1 cellular context compared by ENCODE assay signal in genomic region chr3:150069158-150069536, GRCh38.
TF ChIP-seq lines count a peak whose summit lies in the region.

No MANE protein-coding gene starts in this region.

TF ChIP-seq in HEK293, 187 proteins besides CTCF, POLR2A, EP300 and RAD21 (continued from another document):
- TF ChIP-seq ZNF324 (tag by site-specific recombination; IDR thresholded peaks at IDR 0.05) (no peak), ZNF335 (tag by site-specific recombination; conservative IDR thresholded peaks at IDR 0.05) (peak; percentile 37; the same call in 1 of the 2 replicates)
TF ChIP-seq in HEK293: peak in this region for 2.
